Comparison of ENCODE assay signal across 34 cellular contexts in the genomic region with DNA sequence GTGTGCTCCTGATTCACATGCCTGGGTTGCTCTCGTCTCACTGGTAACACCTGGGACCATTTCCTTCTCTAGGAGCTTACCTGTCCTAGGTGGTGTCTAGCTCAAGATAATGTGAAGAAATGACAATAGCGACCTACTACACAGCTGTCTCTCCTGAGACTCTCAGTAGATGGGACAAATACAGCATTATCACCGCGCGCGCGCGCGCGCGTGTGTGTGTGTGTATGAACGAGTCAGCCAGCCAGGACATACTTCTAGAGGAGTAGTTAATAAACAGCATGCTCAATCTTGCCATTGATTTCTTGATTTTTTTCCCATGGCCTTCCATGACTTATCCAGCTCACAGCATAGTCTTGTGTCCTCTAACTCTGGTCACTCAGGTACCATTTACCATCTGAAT.
"Had no signal": no experiment of that assay in that cellular context is flagged by ENCODE, and none has a peak within 500 bp of the region (broad histone marks: within the 10 kb centered on the region; RNA-seq: fewer than 3 reads in every experiment).

No MANE protein-coding gene starts in this region.

- H3K4me3 ChIP-seq: MG63 had no signal

- H3K36me3 ChIP-seq: MG63 had no signal

- DNase-seq: Karpas-422, Kasumi-1, MG63, MM.1S, MV-4-11, NCI-H1048, NCI-H1092, NCI-H1092 treated with DMSO at 0.1 percent for 48 hours, NCI-H1105, NCI-H1105 treated with DMSO at 0.1 percent for 48 hours, NCI-H1417, NCI-H1417 treated with DMSO at 0.1 percent for 48 hours, NCI-H1436, NCI-H1436 treated with DMSO at 0.1 percent for 48 hours, NCI-H146, NCI-H1694, NCI-H1694 treated with DMSO at 0.1 percent for 48 hours, NCI-H187, NCI-H187 treated with DMSO at 0.1 percent for 48 hours, NCI-H1930, NCI-H2029, NCI-H2029 treated with DMSO at 0.1 percent for 48 hours, NCI-H2081, NCI-H2081 treated with DMSO at 0.1 percent for 48 hours, NCI-H2107, NCI-H2171, NCI-H2171 treated with DMSO at 0.1 percent for 48 hours, NCI-H2227 treated with DMSO at 0.1 percent for 48 hours, NCI-H226, NCI-H345, NCI-H446, NCI-H446 treated with DMSO at 0.1 percent for 48 hours, NCI-H510A, NCI-H510A treated with DMSO at 0.1 percent for 48 hours had no signal

- H3K27me3 ChIP-seq: MG63 had no signal

- H3K9me3 ChIP-seq: MG63 had no signal
